Comparison of ENCODE assay signal across 28 cellular contexts in genomic region chr14:75697918-75698317, GRCh38.
"Had no signal": no experiment of that assay in that cellular context is flagged by ENCODE, and none has a peak within 500 bp of the region (broad histone marks: within the 10 kb centered on the region; RNA-seq: fewer than 3 reads in every experiment).

No MANE protein-coding gene starts in this region.

- H3K27me3 Mint-ChIP-seq: activated CD8-positive, alpha-beta T cell treated with anti-CD3 and anti-CD28 coated beads for 36 hours; activated naive CD8-positive, alpha-beta T cell treated with anti-CD3 and anti-CD28 coated beads, Interleukin-2, amount 50 U/mL, for 24 hours had no signal

- H3K4me1 Mint-ChIP-seq: activated naive CD8-positive, alpha-beta T cell treated with anti-CD3 and anti-CD28 coated beads, Interleukin-2, amount 50 U/mL, for 24 hours had no signal

- H3K4me1 ChIP-seq: ascending aorta, Peyer's patch, SJSA1 had no signal

- ATAC-seq: activated CD4-positive, CD25-positive, alpha-beta regulatory T cell treated with anti-CD3 and anti-CD28 coated beads, Interleukin-2, amount 50 U/mL, for 24 hours; activated CD8-positive, alpha-beta T cell treated with anti-CD3 and anti-CD28 coated beads for 36 hours; activated naive CD4-positive, alpha-beta T cell treated with anti-CD3 and anti-CD28 coated beads, Interleukin-2, amount 50 U/mL, for 72 hours; activated naive CD8-positive, alpha-beta T cell treated with anti-CD3 and anti-CD28 coated beads, Interleukin-2, amount 50 U/mL, for 24 hours; body of pancreas; SK-N-SH treated with all-trans-retinoic acid at 6 μM for 48 hours had no signal

- H3K4me3 Mint-ChIP-seq: activated CD8-positive, alpha-beta T cell treated with anti-CD3 and anti-CD28 coated beads for 36 hours; activated naive CD8-positive, alpha-beta T cell treated with anti-CD3 and anti-CD28 coated beads, Interleukin-2, amount 50 U/mL, for 24 hours; T-helper 1 cell treated with Interleukin-12 subunit alpha and Interleukin-12 subunit beta and Interleukin-4 antibody, amounts not matched to agents 30 μg/mL and 1 μg/mL, for 36 hours had no signal

- DNase-seq: activated CD4-positive, alpha-beta T cell treated with anti-CD3 and anti-CD28 coated beads for 4 hours; activated CD8-positive, alpha-beta memory T cell treated with anti-CD3 and anti-CD28 coated beads, Interleukin-2, amount 50 U/mL, for 4 hours; activated CD8-positive, alpha-beta T cell treated with anti-CD3 and anti-CD28 coated beads for 36 hours; activated effector memory CD4-positive, alpha-beta T cell treated with Interleukin-2 at 50 U/mL for 16 hours; activated naive CD4-positive, alpha-beta T cell; activated naive CD8-positive, alpha-beta T cell treated with anti-CD3 and anti-CD28 coated beads, Interleukin-2, amount 50 U/mL, for 24 hours; activated T-cell treated with anti-CD3 and anti-CD28 coated beads, Interleukin-2, amount 50 U/mL, for 1 hour; amniotic stem cell; body of pancreas; MM.1S; NCI-H1105; NCI-H1436; NCI-H1694 treated with DMSO at 0.1 percent for 48 hours; NCI-H2029 treated with DMSO at 0.1 percent for 48 hours; NCI-H345; NCI-H510A; NCI-H526 treated with DMSO at 0.1 percent for 48 hours; NCI-H82; Peyer's patch; Right ventricle myocardium superior; SW 1271 had no signal

- H3K27ac ChIP-seq: ascending aorta, body of pancreas, Peyer's patch, RWPE1, SJSA1 had no signal

- H3K9me3 Mint-ChIP-seq: T-helper 1 cell treated with Interleukin-12 subunit alpha and Interleukin-12 subunit beta and Interleukin-4 antibody, amounts not matched to agents 30 μg/mL and 1 μg/mL, for 36 hours had no signal

- H3K4me3 ChIP-seq: ascending aorta, body of pancreas, Peyer's patch, SJSA1 had no signal

- H3K27ac Mint-ChIP-seq: activated CD8-positive, alpha-beta T cell treated with anti-CD3 and anti-CD28 coated beads for 36 hours; activated naive CD8-positive, alpha-beta T cell treated with anti-CD3 and anti-CD28 coated beads, Interleukin-2, amount 50 U/mL, for 24 hours; T-helper 1 cell treated with Interleukin-12 subunit alpha and Interleukin-12 subunit beta and Interleukin-4 antibody, amounts not matched to agents 30 μg/mL and 1 μg/mL, for 36 hours had no signal

- H3K27me3 ChIP-seq: ascending aorta, body of pancreas, Peyer's patch, SJSA1 had no signal

- H3K9me3 ChIP-seq: body of pancreas, Peyer's patch, SJSA1 had no signal
